Comparison of ENCODE assay signal across 9 cellular contexts in genomic region chr7:28298870-28299484, GRCh38.
DNase-seq lines count a peak whose midpoint lies in the region; ATAC-seq and TF ChIP-seq lines count a peak whose summit lies in the region.
"Had no signal": no experiment of that assay in that cellular context is flagged by ENCODE, and none has a peak within 500 bp of the region (broad histone marks: within the 10 kb centered on the region; RNA-seq: fewer than 3 reads in every experiment).

No MANE protein-coding gene starts in this region.

- H3K27me3 ChIP-seq in left lung = no peaks in the 10 kb centered on the region
- H3K27me3 ChIP-seq: BLaER1 treated with 17β-estradiol and CSF1 and Interleukin-3, amounts not matched to agents 10 nM and 100 nM had no signal

- H3K27ac ChIP-seq in left lung = no peak overlapping the region
- H3K27ac ChIP-seq: BLaER1 treated with 17β-estradiol and CSF1 and Interleukin-3, amounts not matched to agents 10 nM and 100 nM had no signal

- peak; percentile 80 for ATAC-seq in left lung

- intact Hi-C loops in left lung (cut with DNase I) = no loop called here

- DNase-seq in NCI-H2196 (lab: John Stamatoyannopoulos, UW; ENCODE audit: unreplicated experiment) = peak; percentile 15
- no peak for DNase-seq in NCI-H2196 treated with DMSO at 0.1 percent for 48 hours (lab: John Stamatoyannopoulos, UW; ENCODE audit: unreplicated experiment)
- DNase-seq in NCI-H69 (lab: John Stamatoyannopoulos, UW) = peak; percentile 93
- peak; percentile 76 for DNase-seq in cerebellar cortex (ENCODE audit: low spot score)
- no peak for DNase-seq in left lung
- DNase-seq in stimulated activated naive CD4-positive, alpha-beta T cell (lab: John Stamatoyannopoulos, UW) = no peak
- DNase-seq in activated CD4-positive, alpha-beta T cell treated with anti-CD3 and anti-CD28 coated beads, Interleukin-2, amount 50 U/mL, for 48 hours = no peak
- no peak for DNase-seq in NCI-H446 treated with DMSO at 0.1 percent for 48 hours (lab: John Stamatoyannopoulos, UW)

- H3K4me1 ChIP-seq in left lung = no peaks in the 10 kb centered on the region

- H3K4me3 ChIP-seq in left lung = no peak overlapping the region
- H3K4me3 ChIP-seq: BLaER1 treated with 17β-estradiol and CSF1 and Interleukin-3, amounts not matched to agents 10 nM and 100 nM had no signal

- no peaks in the 10 kb centered on the region for H3K36me3 ChIP-seq in left lung
- H3K36me3 ChIP-seq: BLaER1 treated with 17β-estradiol and CSF1 and Interleukin-3, amounts not matched to agents 10 nM and 100 nM had no signal

- TF ChIP-seq CTCF in left lung (IDR thresholded peaks at IDR 0.05) = peak in 1 of 2 donors; percentile 20

- H3K9me3 ChIP-seq in left lung = no peaks in the 10 kb centered on the region
- H3K9me3 ChIP-seq: BLaER1 treated with 17β-estradiol and CSF1 and Interleukin-3, amounts not matched to agents 10 nM and 100 nM had no signal

Comparison
In these comparisons a context has a peak if more than half of its experiments do, and no peak if none do; other contexts are left out.
1. DNase-seq: peak in NCI-H2196 (single experiment), NCI-H69 (single experiment) and cerebellar cortex (single experiment); none in NCI-H2196 treated with DMSO at 0.1 percent for 48 hours (single experiment), left lung (0 of 2), stimulated activated naive CD4-positive, alpha-beta T cell (0 of 6), activated CD4-positive, alpha-beta T cell treated with anti-CD3 and anti-CD28 coated beads, Interleukin-2, amount 50 U/mL, for 48 hours (0 of 2) and NCI-H446 treated with DMSO at 0.1 percent for 48 hours (single experiment).